1 cellular context compared by ENCODE assay signal in the genomic region with DNA sequence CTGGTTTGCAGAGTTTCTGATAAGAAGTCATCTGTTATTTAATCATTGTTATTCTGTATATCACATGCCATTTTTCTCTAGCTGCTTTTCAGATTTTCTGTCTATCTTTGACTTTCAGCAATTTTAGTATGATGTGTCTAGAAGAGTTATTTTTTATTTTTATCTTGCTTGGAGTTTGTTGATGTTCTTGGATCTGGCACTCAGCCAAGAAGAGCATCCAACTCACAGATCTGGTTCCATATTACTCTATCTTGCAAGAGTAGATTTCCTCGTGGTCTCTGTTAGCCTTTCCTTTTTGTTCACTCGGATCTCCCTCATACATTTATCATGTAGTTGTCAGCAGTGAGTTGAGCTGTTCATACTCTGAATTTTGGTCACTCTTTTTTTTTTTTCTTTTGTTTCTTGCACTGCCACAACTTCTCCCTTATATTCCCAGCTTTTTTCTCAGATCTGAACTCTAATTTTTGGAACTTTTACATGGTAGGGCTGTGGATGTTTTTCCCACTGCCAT.
TF ChIP-seq lines count a peak whose summit lies in the region.

No MANE protein-coding gene starts in this region.

TF ChIP-seq in K562, 482 proteins besides CTCF, POLR2A, EP300 and RAD21:
- TF ChIP-seq NFIX (CRISPR knock-in tag; IDR thresholded peaks at IDR 0.05; ENCODE audit: low read depth): peak; percentile 89
- no peak for TF ChIP-seq RFX5 (IDR thresholded peaks at IDR 0.05; ENCODE audit: low read depth, low read length)
- TF ChIP-seq VEZF1 (CRISPR knock-in tag; IDR thresholded peaks at IDR 0.05): no peak
- TF ChIP-seq ARID1B (IDR thresholded peaks at IDR 0.05): peak; percentile 26; the same call in 1 of the 2 replicates
- no peak for TF ChIP-seq ZNF133 (CRISPR knock-in tag; IDR thresholded peaks at IDR 0.05)
- TF ChIP-seq, protein P1, sequence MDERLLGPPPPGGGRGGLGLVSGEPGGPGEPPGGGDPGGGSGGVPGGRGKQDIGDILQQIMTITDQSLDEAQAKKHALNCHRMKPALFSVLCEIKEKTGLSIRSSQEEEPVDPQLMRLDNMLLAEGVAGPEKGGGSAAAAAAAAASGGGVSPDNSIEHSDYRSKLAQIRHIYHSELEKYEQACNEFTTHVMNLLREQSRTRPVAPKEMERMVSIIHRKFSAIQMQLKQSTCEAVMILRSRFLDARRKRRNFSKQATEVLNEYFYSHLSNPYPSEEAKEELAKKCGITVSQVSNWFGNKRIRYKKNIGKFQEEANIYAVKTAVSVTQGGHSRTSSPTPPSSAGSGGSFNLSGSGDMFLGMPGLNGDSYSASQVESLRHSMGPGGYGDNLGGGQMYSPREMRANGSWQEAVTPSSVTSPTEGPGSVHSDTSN (CRISPR knock-in tag; IDR thresholded peaks at IDR 0.05; ENCODE audit: low read depth): no peak
- TF ChIP-seq, protein P1 (tag; conservative IDR thresholded peaks at IDR 0.05; ENCODE audit: low read depth): peak; percentile 76
- no peak for TF ChIP-seq NEUROD1 (IDR thresholded peaks at IDR 0.05; ENCODE audit: borderline replicate concordance, low read depth, low read length, partially characterized antibody)
- 0 out of 2 replicates have a peak, but pooled peaks have one; percentile 32 for TF ChIP-seq FOXJ2 (tag; IDR thresholded peaks at IDR 0.05)
- TF ChIP-seq NONO (IDR thresholded peaks at IDR 0.05; ENCODE audit: low read depth in 2 of 2, low read length in 1 of 2): no peak
- TF ChIP-seq POLR2H (tag; IDR thresholded peaks at IDR 0.05; ENCODE audit: low read depth): no peak
- TF ChIP-seq MEIS2 (IDR thresholded peaks at IDR 0.05; ENCODE audit: partially characterized antibody): peak; percentile 78
- no peak for TF ChIP-seq ZNF224 (CRISPR knock-in tag; IDR thresholded peaks at IDR 0.05)
- TF ChIP-seq CBFA2T3 (IDR thresholded peaks at IDR 0.05): 0 out of 2 replicates have a peak, but pooled peaks have one; percentile 19
- TF ChIP-seq ZNF76 (CRISPR knock-in tag; IDR thresholded peaks at IDR 0.05; ENCODE audit: borderline replicate concordance): no peak
- TF ChIP-seq, protein P2, sequence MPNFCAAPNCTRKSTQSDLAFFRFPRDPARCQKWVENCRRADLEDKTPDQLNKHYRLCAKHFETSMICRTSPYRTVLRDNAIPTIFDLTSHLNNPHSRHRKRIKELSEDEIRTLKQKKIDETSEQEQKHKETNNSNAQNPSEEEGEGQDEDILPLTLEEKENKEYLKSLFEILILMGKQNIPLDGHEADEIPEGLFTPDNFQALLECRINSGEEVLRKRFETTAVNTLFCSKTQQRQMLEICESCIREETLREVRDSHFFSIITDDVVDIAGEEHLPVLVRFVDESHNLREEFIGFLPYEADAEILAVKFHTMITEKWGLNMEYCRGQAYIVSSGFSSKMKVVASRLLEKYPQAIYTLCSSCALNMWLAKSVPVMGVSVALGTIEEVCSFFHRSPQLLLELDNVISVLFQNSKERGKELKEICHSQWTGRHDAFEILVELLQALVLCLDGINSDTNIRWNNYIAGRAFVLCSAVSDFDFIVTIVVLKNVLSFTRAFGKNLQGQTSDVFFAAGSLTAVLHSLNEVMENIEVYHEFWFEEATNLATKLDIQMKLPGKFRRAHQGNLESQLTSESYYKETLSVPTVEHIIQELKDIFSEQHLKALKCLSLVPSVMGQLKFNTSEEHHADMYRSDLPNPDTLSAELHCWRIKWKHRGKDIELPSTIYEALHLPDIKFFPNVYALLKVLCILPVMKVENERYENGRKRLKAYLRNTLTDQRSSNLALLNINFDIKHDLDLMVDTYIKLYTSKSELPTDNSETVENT (CRISPR knock-in tag; IDR thresholded peaks at IDR 0.05): no peak
- no peak for TF ChIP-seq PCBP2 (IDR thresholded peaks at IDR 0.05; ENCODE audit: low read depth, low read length, poor library complexity, severe bottlenecking)
- TF ChIP-seq PCBP1 (IDR thresholded peaks at IDR 0.05; ENCODE audit: low read depth, low read length, poor library complexity, severe bottlenecking): no peak
- no peak for TF ChIP-seq ZNF780A (CRISPR knock-in tag; IDR thresholded peaks at IDR 0.05)
- no peak for TF ChIP-seq HMG20B (CRISPR knock-in tag; IDR thresholded peaks at IDR 0.05)
- TF ChIP-seq ZSCAN29 (IDR thresholded peaks at IDR 0.05): no peak
- TF ChIP-seq, protein P3, sequence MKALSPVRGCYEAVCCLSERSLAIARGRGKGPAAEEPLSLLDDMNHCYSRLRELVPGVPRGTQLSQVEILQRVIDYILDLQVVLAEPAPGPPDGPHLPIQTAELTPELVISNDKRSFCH (CRISPR knock-in tag; IDR thresholded peaks at IDR 0.05): no peak
- TF ChIP-seq, protein P3 (tag; IDR thresholded peaks at IDR 0.05): no peak
- peak; percentile 99 for TF ChIP-seq NFIC (IDR thresholded peaks at IDR 0.05)
- no peak for TF ChIP-seq TAF9B (IDR thresholded peaks at IDR 0.05; ENCODE audit: partially characterized antibody)
- peak; percentile 36; the same call in 1 of the 2 replicates for TF ChIP-seq DPF2 (IDR thresholded peaks at IDR 0.05)
- TF ChIP-seq ZNF140 (CRISPR knock-in tag; IDR thresholded peaks at IDR 0.05): no peak
- no peak for TF ChIP-seq BRD4 (IDR thresholded peaks at IDR 0.05)
- no peak for TF ChIP-seq PRMT5 (CRISPR knock-in tag; IDR thresholded peaks at IDR 0.05)
- no peak for TF ChIP-seq BRD9 (IDR thresholded peaks at IDR 0.05; ENCODE audit: low read depth, partially characterized antibody)
- TF ChIP-seq ADNP (tag; IDR thresholded peaks at IDR 0.05): no peak
- TF ChIP-seq CTBP1 (IDR thresholded peaks at IDR 0.05; ENCODE audit: borderline replicate concordance): no peak
- TF ChIP-seq ZNF518B (CRISPR knock-in tag; IDR thresholded peaks at IDR 0.05): no peak
- TF ChIP-seq, protein P4, sequence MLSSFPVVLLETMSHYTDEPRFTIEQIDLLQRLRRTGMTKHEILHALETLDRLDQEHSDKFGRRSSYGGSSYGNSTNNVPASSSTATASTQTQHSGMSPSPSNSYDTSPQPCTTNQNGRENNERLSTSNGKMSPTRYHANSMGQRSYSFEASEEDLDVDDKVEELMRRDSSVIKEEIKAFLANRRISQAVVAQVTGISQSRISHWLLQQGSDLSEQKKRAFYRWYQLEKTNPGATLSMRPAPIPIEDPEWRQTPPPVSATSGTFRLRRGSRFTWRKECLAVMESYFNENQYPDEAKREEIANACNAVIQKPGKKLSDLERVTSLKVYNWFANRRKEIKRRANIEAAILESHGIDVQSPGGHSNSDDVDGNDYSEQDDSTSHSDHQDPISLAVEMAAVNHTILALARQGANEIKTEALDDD (IDR thresholded peaks at IDR 0.05): no peak
- TF ChIP-seq, protein P5, sequence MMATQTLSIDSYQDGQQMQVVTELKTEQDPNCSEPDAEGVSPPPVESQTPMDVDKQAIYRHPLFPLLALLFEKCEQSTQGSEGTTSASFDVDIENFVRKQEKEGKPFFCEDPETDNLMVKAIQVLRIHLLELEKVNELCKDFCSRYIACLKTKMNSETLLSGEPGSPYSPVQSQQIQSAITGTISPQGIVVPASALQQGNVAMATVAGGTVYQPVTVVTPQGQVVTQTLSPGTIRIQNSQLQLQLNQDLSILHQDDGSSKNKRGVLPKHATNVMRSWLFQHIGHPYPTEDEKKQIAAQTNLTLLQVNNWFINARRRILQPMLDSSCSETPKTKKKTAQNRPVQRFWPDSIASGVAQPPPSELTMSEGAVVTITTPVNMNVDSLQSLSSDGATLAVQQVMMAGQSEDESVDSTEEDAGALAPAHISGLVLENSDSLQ (IDR thresholded peaks at IDR 0.05): 0 out of 2 replicates have a peak, but pooled peaks have one; percentile 25
- TF ChIP-seq BRF1 (IDR thresholded peaks at IDR 0.05; ENCODE audit: borderline replicate concordance, extremely low read depth, insufficient read length): no peak
